ENCODE assay signal across 11 cellular contexts in the genomic region with DNA sequence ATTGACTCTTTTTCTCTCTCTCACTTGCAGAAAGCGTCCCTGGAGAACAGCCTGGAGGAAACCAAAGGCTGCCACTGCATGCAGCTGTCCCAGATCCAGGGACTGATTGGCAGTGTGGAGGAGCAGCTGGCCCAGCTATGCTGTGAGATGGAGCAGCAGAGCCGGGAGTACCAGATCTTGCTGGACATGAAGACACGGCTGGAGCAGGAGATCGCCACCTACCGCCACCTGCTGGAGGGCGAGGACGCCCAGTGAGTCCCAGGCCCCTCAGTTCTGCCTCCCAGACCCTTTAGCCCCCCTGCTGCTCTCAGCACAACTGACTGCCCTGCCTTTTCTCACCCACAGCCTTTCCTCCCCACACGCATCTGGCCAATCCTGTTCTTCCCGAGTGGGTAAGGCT. TPM values are rescaled to one million over a fixed set of nuclear protein-coding genes. Genes with fewer than 3 reads are reported as not detected.
DNase-seq lines count a peak whose midpoint lies in the region; ATAC-seq, FAIRE-seq and TF ChIP-seq lines count a peak whose summit lies in the region.
"Not testable (repeated sequence)": the region's sequence is repeated elsewhere in the genome, so short reads cannot be mapped to it uniquely, and the experiment has no call there.
"Had no signal": no experiment of that assay in that cellular context is flagged by ENCODE, and none has a peak within 500 bp of the region (broad histone marks: within the 10 kb centered on the region; RNA-seq: fewer than 3 reads in every experiment).

No MANE protein-coding gene starts in this region.

- DNase-seq in activated T-cell treated with anti-CD3 and anti-CD28 coated beads for 48 hours (ENCODE audit: low read depth) (peak; percentile 25), body of pancreas (peak; percentile 27 to 67 (median 39)), heart right ventricle (peak in 1 of 2 donors; percentile 36), pancreas (peak in 3 of 6 donors; percentile 33 to 83 (median 52)), ureter (ENCODE audit: low spot score) (peak; percentile 45)
- DNase-seq in stimulated activated CD4-positive, alpha-beta T cell treated with anti-CD3 and anti-CD28 coated beads, TNF-alpha, amount 100 ng/mL, for 4 hours (ENCODE audit: low read depth in 3 of 3): peak in 2 of 3 experiments; percentile 7 to 20

- not testable (repeated sequence) for H3K9me3 ChIP-seq in body of pancreas, heart right ventricle, pancreas

- not testable (repeated sequence) for H3K4me3 ChIP-seq in body of pancreas, heart right ventricle, pancreas

- not testable (repeated sequence) for H3K27me3 ChIP-seq in body of pancreas, heart right ventricle, pancreas

- not testable (repeated sequence) for ATAC-seq in body of pancreas
- peak in 2 of 8 donors; percentile 58 to 63 for ATAC-seq in heart right ventricle
- ATAC-seq in pancreas: peak in 3 of 4 donors; percentile 56 to 81 (median 69)

- TF ChIP-seq POLR2A in body of pancreas (IDR thresholded peaks at IDR 0.05): not testable (repeated sequence)

- intact Hi-C loops in body of pancreas (cut with DNase I); heart right ventricle (cut with DNase I); pancreas (cut with DNase I): not testable (repeated sequence)

- peak; percentile 36 for TF ChIP-seq CTCF in GM12874 (IDR thresholded peaks at IDR 0.05; ENCODE audit: insufficient read depth, low read depth, low read length)
- TF ChIP-seq CTCF in VCaP (conservative IDR thresholded peaks at IDR 0.05): 0 out of 2 replicates have a peak, but pooled peaks have one; percentile 7
- not testable (repeated sequence) for TF ChIP-seq CTCF in body of pancreas (IDR thresholded peaks at IDR 0.05)
- peak in 7 of 9 donors; percentile 7 to 32 (median 22) for TF ChIP-seq CTCF in heart right ventricle (IDR thresholded peaks at IDR 0.05)
- peak in 1 of 4 donors; percentile 12 for TF ChIP-seq CTCF in pancreas (IDR thresholded peaks at IDR 0.05)

- not testable (repeated sequence) for H3K4me1 ChIP-seq in body of pancreas, heart right ventricle, pancreas

- not testable (repeated sequence) for FAIRE-seq in pancreas (lab: Jason Lieb, UNC)

- H3K27ac ChIP-seq in VCaP, body of pancreas, heart right ventricle, pancreas: not testable (repeated sequence)

- WGBS in body of pancreas, 2 donors: no CpG with 5 or more reads among the region's 9 CpGs
- WGBS in heart right ventricle, 2 donors: 4% methylated on average over 5 of the region's 9 CpGs; no CpG with 5 or more reads in 1 of the 2 donors
- WGBS in pancreas, 2 donors: 0 to 2% methylated on average over 4 to 6 of the region's 9 CpGs

- H3K36me3 ChIP-seq in body of pancreas (replicated peaks in 1 of 2; ENCODE audit: insufficient read depth in 1 of 2, low read depth in 2 of 2); heart right ventricle; pancreas: not testable (repeated sequence)

RNA-seq across cellular contexts. Expression of gene LGALS9C, which starts 34.5 kb away (rescaled TPM):
- total RNA-seq in body of pancreas (not detected), heart right ventricle (under 1 TPM in 1 of 10 donors, not detected in 9; 0.18 TPM), pancreas (under 1 TPM in 3 of 6 donors, not detected in 3; 0.06 to 0.22 (median 0.17) TPM), ureter (not detected)
- polyA plus RNA-seq in heart right ventricle (not detected), pancreas (under 1 TPM in 1 of 2 donors, not detected in 1; 0.05 TPM)
- total RNA-seq: activated T-cell treated with anti-CD3 and anti-CD28 coated beads, Interleukin-2, amount 50 U/mL, for 72 hours; cerebellum; fibroblast of lung had no signal
